In genomic region chr20:55057779-55058415, GRCh38 we compare ENCODE assay signal across 15 cellular contexts.
DNase-seq lines count a peak whose midpoint lies in the region; ATAC-seq and TF ChIP-seq lines count a peak whose summit lies in the region.
"Had no signal": no experiment of that assay in that cellular context is flagged by ENCODE, and none has a peak within 500 bp of the region (broad histone marks: within the 10 kb centered on the region; RNA-seq: fewer than 3 reads in every experiment).

No MANE protein-coding gene starts in this region.

- WGBS in H9 (ENCODE audit: extremely low coverage, insufficient read length, low lambda C conversion rate), result no CpG with 5 or more reads among the region's 2 CpGs

- H2AFZ ChIP-seq in H9 (ENCODE audit: low read length), result no peak overlapping the region
- H2AFZ ChIP-seq in OCI-LY1 (ENCODE audit: low read length), result no peak overlapping the region

- H3K36me3 ChIP-seq in OCI-LY1 (ENCODE audit: insufficient read depth, low read length), result no peaks in the 10 kb centered on the region
- H3K36me3 ChIP-seq: cardiac muscle cell had no signal

- no peak overlapping the region for H2AK5ac ChIP-seq in H9 (ENCODE audit: insufficient read length, low read length)

- H3K9me3 Mint-ChIP-seq in H9, result peaks cover 0 to 2% of the 10 kb centered on the region in 2 experiments; a peak in 4 of 5 replicates
- H3K9me3 Mint-ChIP-seq in neural crest cell, result no peaks in the 10 kb centered on the region

- H3T11ph ChIP-seq in H9 (ENCODE audit: low read length), result no peak overlapping the region

- no peak overlapping the region for H2BK5ac ChIP-seq in H9 (ENCODE audit: insufficient read length, low read length)

- H3K56ac ChIP-seq in H9 (ENCODE audit: insufficient read length, low read depth, low read length), result no peak overlapping the region

- H3K27ac ChIP-seq in H9 (ENCODE audit: insufficient read length, low read depth, low read length) (no peak overlapping the region), OCI-LY1 (ENCODE audit: low read depth, low read length, poor library complexity, severe bottlenecking) (no peak overlapping the region)
- H3K27ac ChIP-seq: cardiac muscle cell had no signal

- H3K23ac ChIP-seq in H9 (ENCODE audit: insufficient read length, low read depth, low read length), result no peak overlapping the region

- H3K9me2 ChIP-seq in OCI-LY1 (ENCODE audit: low read depth, low read length), result no peaks in the 10 kb centered on the region

- H3K4me3 Mint-ChIP-seq in H9, result no peak overlapping the region
- H3K4me3 Mint-ChIP-seq in neural crest cell, result no peak overlapping the region
- H3K4me3 Mint-ChIP-seq: CD8-positive, alpha-beta memory T cell; naive B cell; T-helper 2 cell treated with Interferon-gamma antibody and Interleukin-4, amounts not matched to agents 5 μg/mL and 100 μg/mL, for 36 hours had no signal

- no peaks in the 10 kb centered on the region for H3K4me1 ChIP-seq in H9 (ENCODE audit: insufficient read depth, low read length)
- no peaks in the 10 kb centered on the region for H3K4me1 ChIP-seq in OCI-LY1 (ENCODE audit: insufficient read depth, low read length, severe bottlenecking)

- H3K27me3 Mint-ChIP-seq in H9 (ENCODE audit: low read depth) (no peaks in the 10 kb centered on the region), neural crest cell (ENCODE audit: low read depth) (peaks cover 8% of the 10 kb centered on the region)
- H3K27me3 Mint-ChIP-seq: naive B cell had no signal

- H3K18ac ChIP-seq in H9 (ENCODE audit: insufficient read length, low read depth, low read length), result no peak overlapping the region

- no peaks in the 10 kb centered on the region for H3K79me1 ChIP-seq in H9 (ENCODE audit: insufficient read depth, low read depth, low read length, poor library complexity, severe bottlenecking)

- no peak overlapping the region for H3K4ac ChIP-seq in H9 (ENCODE audit: low read depth, low read length)

- TF ChIP-seq CTCF in H9 (conservative IDR thresholded peaks at IDR 0.05) (peak; percentile 64), OCI-LY1 (IDR thresholded peaks at IDR 0.05; ENCODE audit: low read length) (peak; percentile 52), epithelial cell of esophagus (IDR thresholded peaks at IDR 0.05; ENCODE audit: insufficient read depth, low read depth, low read length, missing control alignments) (peak; percentile 78), neural crest cell (conservative IDR thresholded peaks at IDR 0.05) (peak; percentile 61)

- H4K91ac ChIP-seq in H9 (ENCODE audit: insufficient read length, low read depth, low read length), result no peak overlapping the region

- no peak overlapping the region for H2BK12ac ChIP-seq in H9 (ENCODE audit: insufficient read length, low read depth, low read length)

- no peaks in the 10 kb centered on the region for H3K4me1 Mint-ChIP-seq in H9
- H3K4me1 Mint-ChIP-seq in neural crest cell, result no peaks in the 10 kb centered on the region
- H3K4me1 Mint-ChIP-seq: CD8-positive, alpha-beta memory T cell; naive B cell had no signal

- H3K4me3 ChIP-seq in OCI-LY1 (ENCODE audit: low read depth, low read length, poor library complexity, severe bottlenecking) (no peak overlapping the region), epithelial cell of esophagus (ENCODE audit: low read length) (no peak overlapping the region)
- H3K4me3 ChIP-seq: cardiac muscle cell had no signal

- H2BK120ac ChIP-seq in H9 (ENCODE audit: low read depth, low read length, poor library complexity, severe bottlenecking), result no peak overlapping the region

- H3K9me3 ChIP-seq in H9 (ENCODE audit: control insufficient read depth, low read depth, low read length) (no peaks in the 10 kb centered on the region), OCI-LY1 (ENCODE audit: low read length) (no peaks in the 10 kb centered on the region)

- H2BK15ac ChIP-seq in H9 (ENCODE audit: low read depth, low read length), result no peak overlapping the region

- no peak overlapping the region for H2BK20ac ChIP-seq in H9 (ENCODE audit: low read depth, low read length, poor library complexity, severe bottlenecking)

- H3K36me3 Mint-ChIP-seq in H9 (ENCODE audit: insufficient read depth in 1 of 3, low read depth in 3 of 3) (no peaks in the 10 kb centered on the region), neural crest cell (ENCODE audit: low read depth) (no peaks in the 10 kb centered on the region)
- H3K36me3 Mint-ChIP-seq: CD8-positive, alpha-beta memory T cell; naive B cell had no signal

- no peak overlapping the region for H3K9ac ChIP-seq in H9 (ENCODE audit: extremely low read depth, insufficient read length, low read length)
- H3K9ac ChIP-seq in OCI-LY1 (ENCODE audit: low read length), result no peak overlapping the region

- no peak overlapping the region for H3K27ac Mint-ChIP-seq in H9
- H3K27ac Mint-ChIP-seq in neural crest cell (ENCODE audit: unreplicated experiment), result no peak overlapping the region
- H3K27ac Mint-ChIP-seq: CD8-positive, alpha-beta memory T cell; naive B cell; T-helper 2 cell treated with Interferon-gamma antibody and Interleukin-4, amounts not matched to agents 5 μg/mL and 100 μg/mL, for 36 hours had no signal

- H3K14ac ChIP-seq in H9 (ENCODE audit: insufficient read depth, low read length), result no peak overlapping the region

- no peaks in the 10 kb centered on the region for H3F3A ChIP-seq in OCI-LY1 (ENCODE audit: insufficient read depth, low read length)

- ATAC-seq in GM21737 (IDR thresholded peaks at IDR 0.05; ENCODE audit: unreplicated experiment), result no peak

- H3K27me3 ChIP-seq in H9 (ENCODE audit: insufficient read depth, low read length), result no peaks in the 10 kb centered on the region
- no peaks in the 10 kb centered on the region for H3K27me3 ChIP-seq in OCI-LY1 (ENCODE audit: insufficient read depth, low read length)
- H3K27me3 ChIP-seq: cardiac muscle cell had no signal

- H3K23me2 ChIP-seq in H9 (ENCODE audit: insufficient read length, low read depth, low read length, poor library complexity, severe bottlenecking), result no peaks in the 10 kb centered on the region

- DNase-seq in H9, result no peak
- peak; percentile 27 for DNase-seq in epithelial cell of esophagus (ENCODE audit: low read depth)
- DNase-seq in neural crest cell (ENCODE audit: low read depth, low spot score), result no peak
- no peak for DNase-seq in stimulated activated CD4-positive, alpha-beta T cell treated with anti-CD3 and anti-CD28 coated beads, Interleukin-2, amount 100 ng/mL, for 48 hours
- DNase-seq in NOMO-1 (lab: John Stamatoyannopoulos, UW; ENCODE audit: unreplicated experiment in 2 of 2), result no peak
- DNase-seq in SHP77 (lab: John Stamatoyannopoulos, UW), result no peak
- DNase-seq: activated CD4-positive, alpha-beta T cell treated with anti-CD3 and anti-CD28 coated beads, Interleukin-2, amount 50 U/mL, for 48 hours; activated effector memory CD4-positive, alpha-beta T cell treated with Interleukin-2 at 50 U/mL for 16 hours; CD8-positive, alpha-beta memory T cell; naive B cell; NCI-H1694 treated with DMSO at 0.1 percent for 48 hours had no signal

- no peak overlapping the region for H4K5ac ChIP-seq in H9 (ENCODE audit: insufficient read length, low read depth, low read length)

- H4K20me1 ChIP-seq in H9 (ENCODE audit: control insufficient read depth, insufficient read depth, insufficient read length) (no peaks in the 10 kb centered on the region), OCI-LY1 (ENCODE audit: insufficient read depth, low read length) (no peaks in the 10 kb centered on the region)

- no peaks in the 10 kb centered on the region for H3K79me2 ChIP-seq in H9 (ENCODE audit: insufficient read depth, low read length)
- H3K79me2 ChIP-seq in OCI-LY1 (ENCODE audit: insufficient read depth, low read length), result no peaks in the 10 kb centered on the region

- H3K4me2 ChIP-seq in H9 (ENCODE audit: insufficient read depth, insufficient read length, low read length), result no peak overlapping the region
- H3K4me2 ChIP-seq in OCI-LY1 (ENCODE audit: low read length), result no peak overlapping the region

- no peak overlapping the region for H4K8ac ChIP-seq in H9 (replicated peaks; ENCODE audit: insufficient read length, low read depth, low read length)
